22 cellular contexts compared by ENCODE assay signal in the genomic region with DNA sequence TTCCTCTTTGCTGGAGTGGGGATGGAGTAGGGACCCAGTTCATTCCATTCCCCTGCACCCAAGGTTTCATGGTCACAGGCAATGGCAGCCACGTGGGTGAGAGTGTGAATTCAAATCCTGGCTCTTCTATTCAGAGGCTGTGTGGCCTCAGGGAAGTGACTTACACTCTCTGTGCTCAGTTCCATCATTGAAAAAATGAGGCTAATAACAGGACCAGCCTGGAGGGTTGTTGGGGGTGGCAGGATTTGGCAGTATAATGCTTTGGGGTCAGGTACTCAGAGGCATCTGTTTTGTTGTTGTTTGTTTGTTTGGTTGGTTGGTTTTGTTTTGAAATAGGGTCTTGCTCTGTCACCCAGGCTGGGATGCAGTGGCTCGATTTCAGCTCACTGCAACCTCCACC. TPM values are rescaled to one million over a fixed set of nuclear protein-coding genes. Genes with fewer than 3 reads are reported as not detected.
"Had no signal": no experiment of that assay in that cellular context is flagged by ENCODE, and none has a peak within 500 bp of the region (broad histone marks: within the 10 kb centered on the region; RNA-seq: fewer than 3 reads in every experiment).

No MANE protein-coding gene starts in this region.

- H3K4me3 ChIP-seq: SJSA1, SK-N-MC had no signal

- FAIRE-seq: RCC 7860 had no signal

- H3K36me3 ChIP-seq: SJSA1 had no signal

- H3K9ac ChIP-seq: KMS-11 had no signal

- H3K9me3 ChIP-seq: SJSA1 had no signal

- H3K4me2 ChIP-seq: KMS-11 had no signal

- DNase-seq: Kasumi-1, MM.1S, NCI-H1092 treated with DMSO at 0.1 percent for 48 hours, NCI-H1436, NCI-H187, NCI-H2029, NCI-H2081 treated with DMSO at 0.1 percent for 48 hours, NCI-H2171, NCI-H226, NCI-H446, NCI-H510A, NCI-H524 treated with DMSO at 0.1 percent for 48 hours, NCI-H69, NCI-H774, Right ventricle myocardium superior, RPMI8226, SIG-M5 had no signal

- H3K27ac ChIP-seq: KMS-11, SJSA1, SK-N-MC had no signal

RNA-seq across cellular contexts. Expression of gene CRISPLD2, which starts 2.2 kb away (rescaled TPM):
- total RNA-seq: HT1080 had no signal
